1 cellular context compared by ENCODE assay signal in the genomic region with DNA sequence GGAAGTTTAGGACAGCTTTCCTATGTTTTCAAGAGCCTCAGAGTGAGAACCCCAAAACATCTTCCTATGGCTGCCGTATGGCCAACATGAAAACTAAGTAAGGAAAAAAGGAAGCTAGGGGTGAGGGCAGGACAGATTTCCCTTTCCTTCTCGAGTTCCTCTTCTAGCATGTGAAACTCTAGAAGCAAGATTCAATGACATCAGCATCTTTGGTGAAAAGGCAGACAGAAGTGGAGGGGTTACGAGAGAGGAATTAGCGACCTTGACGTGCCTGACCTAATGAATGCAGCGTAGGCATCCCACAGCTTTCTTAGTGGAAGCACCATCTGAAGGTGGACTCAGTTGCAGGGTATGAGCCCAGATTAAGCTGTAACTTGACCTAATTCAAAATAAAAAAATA.
A peak's percentile ranks its signal among the peaks of the same experiment; 100 is the strongest.
TF ChIP-seq lines count a peak whose summit lies in the region.

No MANE protein-coding gene starts in this region.

TF ChIP-seq in K562, 482 proteins besides CTCF, POLR2A, EP300 and RAD21 (continued from another document):
- TF ChIP-seq, protein P1, sequence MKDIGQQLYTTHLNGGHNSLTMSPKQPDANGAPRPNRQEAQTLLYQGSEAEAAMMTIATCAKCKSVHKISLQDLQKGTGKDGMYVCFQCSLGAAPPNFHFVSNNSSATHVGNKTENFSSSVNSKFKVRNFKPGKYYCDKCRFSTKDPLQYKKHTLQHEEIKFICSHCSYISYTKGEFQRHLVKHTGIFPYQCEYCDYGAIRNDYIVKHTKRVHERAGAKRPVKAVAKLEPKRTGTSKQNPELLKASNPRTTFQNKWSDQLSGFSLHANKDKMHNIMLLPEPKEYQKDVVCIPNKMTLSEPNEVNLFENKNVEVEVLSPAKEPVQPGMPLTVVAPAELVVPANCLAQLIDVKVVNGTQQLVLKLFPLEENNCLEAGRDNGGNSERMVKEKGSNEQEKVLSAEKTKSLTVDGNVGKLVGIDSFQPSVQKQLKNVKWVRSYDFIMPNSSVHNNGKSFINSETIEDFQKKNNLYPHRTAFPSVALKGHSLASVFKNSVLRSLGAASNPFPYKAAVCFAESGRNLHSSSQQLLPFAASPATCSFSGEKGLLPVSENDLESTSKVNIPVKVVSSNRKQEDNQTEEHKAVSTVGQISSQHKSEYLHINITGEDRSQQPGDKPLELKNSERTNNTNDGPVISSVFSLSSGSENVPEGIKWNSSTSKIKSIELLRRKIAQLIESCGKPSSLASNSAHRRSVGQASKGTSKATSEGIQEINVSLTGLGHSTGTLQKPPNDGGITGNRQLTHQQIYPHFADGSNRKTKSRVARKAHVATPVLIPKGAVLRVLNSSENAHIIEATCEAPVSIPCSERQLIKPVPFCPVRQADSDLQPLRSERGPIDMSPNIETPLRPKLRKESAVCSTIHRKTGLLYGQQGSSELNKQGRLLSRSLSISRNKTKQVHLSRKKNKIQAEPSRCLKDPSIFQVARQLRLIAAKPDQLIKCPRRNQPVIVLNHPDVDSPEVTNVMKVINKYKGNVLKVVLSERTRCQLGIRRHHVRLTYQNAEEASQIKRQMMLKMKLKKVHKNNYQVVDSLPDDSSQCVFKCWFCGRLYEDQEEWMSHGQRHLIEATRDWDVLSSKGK (CRISPR knock-in tag; IDR thresholded peaks at IDR 0.05): no peak
- TF ChIP-seq, protein P2, sequence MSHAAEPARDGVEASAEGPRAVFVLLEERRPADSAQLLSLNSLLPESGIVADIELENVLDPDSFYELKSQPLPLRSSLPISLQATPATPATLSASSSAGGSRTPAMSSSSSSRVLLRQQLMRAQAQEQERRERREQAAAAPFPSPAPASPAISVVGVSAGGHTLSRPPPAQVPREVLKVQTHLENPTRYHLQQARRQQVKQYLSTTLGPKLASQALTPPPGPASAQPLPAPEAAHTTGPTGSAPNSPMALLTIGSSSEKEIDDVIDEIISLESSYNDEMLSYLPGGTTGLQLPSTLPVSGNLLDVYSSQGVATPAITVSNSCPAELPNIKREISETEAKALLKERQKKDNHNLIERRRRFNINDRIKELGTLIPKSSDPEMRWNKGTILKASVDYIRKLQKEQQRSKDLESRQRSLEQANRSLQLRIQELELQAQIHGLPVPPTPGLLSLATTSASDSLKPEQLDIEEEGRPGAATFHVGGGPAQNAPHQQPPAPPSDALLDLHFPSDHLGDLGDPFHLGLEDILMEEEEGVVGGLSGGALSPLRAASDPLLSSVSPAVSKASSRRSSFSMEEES (CRISPR knock-in tag; IDR thresholded peaks at IDR 0.05): no peak
- no peak for TF ChIP-seq ETV1 (tag; conservative IDR thresholded peaks at IDR 0.05; ENCODE audit: low read depth)
- TF ChIP-seq, protein P3, sequence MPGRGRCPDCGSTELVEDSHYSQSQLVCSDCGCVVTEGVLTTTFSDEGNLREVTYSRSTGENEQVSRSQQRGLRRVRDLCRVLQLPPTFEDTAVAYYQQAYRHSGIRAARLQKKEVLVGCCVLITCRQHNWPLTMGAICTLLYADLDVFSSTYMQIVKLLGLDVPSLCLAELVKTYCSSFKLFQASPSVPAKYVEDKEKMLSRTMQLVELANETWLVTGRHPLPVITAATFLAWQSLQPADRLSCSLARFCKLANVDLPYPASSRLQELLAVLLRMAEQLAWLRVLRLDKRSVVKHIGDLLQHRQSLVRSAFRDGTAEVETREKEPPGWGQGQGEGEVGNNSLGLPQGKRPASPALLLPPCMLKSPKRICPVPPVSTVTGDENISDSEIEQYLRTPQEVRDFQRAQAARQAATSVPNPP (IDR thresholded peaks at IDR 0.05; ENCODE audit: borderline replicate concordance, insufficient read depth, insufficient read length): no peak
- no peak for TF ChIP-seq FOXP1 (CRISPR knock-in tag; IDR thresholded peaks at IDR 0.05)
- TF ChIP-seq, protein P4, sequence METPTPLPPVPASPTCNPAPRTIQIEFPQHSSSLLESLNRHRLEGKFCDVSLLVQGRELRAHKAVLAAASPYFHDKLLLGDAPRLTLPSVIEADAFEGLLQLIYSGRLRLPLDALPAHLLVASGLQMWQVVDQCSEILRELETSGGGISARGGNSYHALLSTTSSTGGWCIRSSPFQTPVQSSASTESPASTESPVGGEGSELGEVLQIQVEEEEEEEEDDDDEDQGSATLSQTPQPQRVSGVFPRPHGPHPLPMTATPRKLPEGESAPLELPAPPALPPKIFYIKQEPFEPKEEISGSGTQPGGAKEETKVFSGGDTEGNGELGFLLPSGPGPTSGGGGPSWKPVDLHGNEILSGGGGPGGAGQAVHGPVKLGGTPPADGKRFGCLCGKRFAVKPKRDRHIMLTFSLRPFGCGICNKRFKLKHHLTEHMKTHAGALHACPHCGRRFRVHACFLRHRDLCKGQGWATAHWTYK (CRISPR knock-in tag; IDR thresholded peaks at IDR 0.05): no peak
- TF ChIP-seq SNRNP70 (optimal IDR thresholded peaks at IDR 0.05; ENCODE audit: low read depth, low read length): no peak
- peak; percentile 56; the same call in 1 of the 2 replicates for TF ChIP-seq SPI1 (IDR thresholded peaks at IDR 0.05; ENCODE audit: borderline replicate concordance, low read depth, low read length)
- TF ChIP-seq ILK (tag; IDR thresholded peaks at IDR 0.05; ENCODE audit: borderline replicate concordance, low read depth): no peak
- TF ChIP-seq TAF15 (IDR thresholded peaks at IDR 0.05; ENCODE audit: low read depth, low read length): no peak
- no peak for TF ChIP-seq MYC (IDR thresholded peaks at IDR 0.05; ENCODE audit: low read depth, low read length)
- TF ChIP-seq MYC (CRISPR knock-in tag; IDR thresholded peaks at IDR 0.05; ENCODE audit: borderline replicate concordance, low read depth): no peak
- TF ChIP-seq, protein P5, sequence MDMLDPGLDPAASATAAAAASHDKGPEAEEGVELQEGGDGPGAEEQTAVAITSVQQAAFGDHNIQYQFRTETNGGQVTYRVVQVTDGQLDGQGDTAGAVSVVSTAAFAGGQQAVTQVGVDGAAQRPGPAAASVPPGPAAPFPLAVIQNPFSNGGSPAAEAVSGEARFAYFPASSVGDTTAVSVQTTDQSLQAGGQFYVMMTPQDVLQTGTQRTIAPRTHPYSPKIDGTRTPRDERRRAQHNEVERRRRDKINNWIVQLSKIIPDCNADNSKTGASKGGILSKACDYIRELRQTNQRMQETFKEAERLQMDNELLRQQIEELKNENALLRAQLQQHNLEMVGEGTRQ (CRISPR knock-in tag; IDR thresholded peaks at IDR 0.05): no peak
- no peak for TF ChIP-seq SRF (CRISPR knock-in tag; IDR thresholded peaks at IDR 0.05)
- peak; percentile 43; the same call in 1 of the 2 replicates for TF ChIP-seq MAFF (IDR thresholded peaks at IDR 0.05; ENCODE audit: low read length)
- TF ChIP-seq, protein P6, sequence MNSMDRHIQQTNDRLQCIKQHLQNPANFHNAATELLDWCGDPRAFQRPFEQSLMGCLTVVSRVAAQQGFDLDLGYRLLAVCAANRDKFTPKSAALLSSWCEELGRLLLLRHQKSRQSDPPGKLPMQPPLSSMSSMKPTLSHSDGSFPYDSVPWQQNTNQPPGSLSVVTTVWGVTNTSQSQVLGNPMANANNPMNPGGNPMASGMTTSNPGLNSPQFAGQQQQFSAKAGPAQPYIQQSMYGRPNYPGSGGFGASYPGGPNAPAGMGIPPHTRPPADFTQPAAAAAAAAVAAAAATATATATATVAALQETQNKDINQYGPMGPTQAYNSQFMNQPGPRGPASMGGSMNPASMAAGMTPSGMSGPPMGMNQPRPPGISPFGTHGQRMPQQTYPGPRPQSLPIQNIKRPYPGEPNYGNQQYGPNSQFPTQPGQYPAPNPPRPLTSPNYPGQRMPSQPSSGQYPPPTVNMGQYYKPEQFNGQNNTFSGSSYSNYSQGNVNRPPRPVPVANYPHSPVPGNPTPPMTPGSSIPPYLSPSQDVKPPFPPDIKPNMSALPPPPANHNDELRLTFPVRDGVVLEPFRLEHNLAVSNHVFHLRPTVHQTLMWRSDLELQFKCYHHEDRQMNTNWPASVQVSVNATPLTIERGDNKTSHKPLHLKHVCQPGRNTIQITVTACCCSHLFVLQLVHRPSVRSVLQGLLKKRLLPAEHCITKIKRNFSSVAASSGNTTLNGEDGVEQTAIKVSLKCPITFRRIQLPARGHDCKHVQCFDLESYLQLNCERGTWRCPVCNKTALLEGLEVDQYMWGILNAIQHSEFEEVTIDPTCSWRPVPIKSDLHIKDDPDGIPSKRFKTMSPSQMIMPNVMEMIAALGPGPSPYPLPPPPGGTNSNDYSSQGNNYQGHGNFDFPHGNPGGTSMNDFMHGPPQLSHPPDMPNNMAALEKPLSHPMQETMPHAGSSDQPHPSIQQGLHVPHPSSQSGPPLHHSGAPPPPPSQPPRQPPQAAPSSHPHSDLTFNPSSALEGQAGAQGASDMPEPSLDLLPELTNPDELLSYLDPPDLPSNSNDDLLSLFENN (IDR thresholded peaks at IDR 0.05; ENCODE audit: low read depth in 2 of 2, low read length in 2 of 2): no peak
- TF ChIP-seq ZNF24 (IDR thresholded peaks at IDR 0.05): no peak
- TF ChIP-seq PHF21A (IDR thresholded peaks at IDR 0.05; ENCODE audit: borderline replicate concordance, low read depth): no peak
- TF ChIP-seq COPS2 (conservative IDR thresholded peaks at IDR 0.05): no peak
- no peak for TF ChIP-seq NR1H2 (CRISPR knock-in tag; IDR thresholded peaks at IDR 0.05)
- 0 out of 2 replicates have a peak, but pooled peaks have one; percentile 26 for TF ChIP-seq MAFG (tag; conservative IDR thresholded peaks at IDR 0.05)
- TF ChIP-seq, protein P7, sequence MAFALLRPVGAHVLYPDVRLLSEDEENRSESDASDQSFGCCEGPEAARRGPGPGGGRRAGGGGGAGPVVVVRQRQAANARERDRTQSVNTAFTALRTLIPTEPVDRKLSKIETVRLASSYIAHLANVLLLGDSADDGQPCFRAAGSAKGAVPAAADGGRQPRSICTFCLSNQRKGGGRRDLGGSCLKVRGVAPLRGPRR (CRISPR knock-in tag; IDR thresholded peaks at IDR 0.05): no peak
- TF ChIP-seq NEUROD1 (IDR thresholded peaks at IDR 0.05; ENCODE audit: borderline replicate concordance, low read depth, low read length, partially characterized antibody): no peak
- TF ChIP-seq FOXK1 (CRISPR knock-in tag; IDR thresholded peaks at IDR 0.05; ENCODE audit: borderline replicate concordance): no peak
- TF ChIP-seq FOSL1 (tag; conservative IDR thresholded peaks at IDR 0.05): no peak
- TF ChIP-seq NR2C2 (CRISPR knock-in tag; IDR thresholded peaks at IDR 0.05): no peak
- TF ChIP-seq NR2C2 (tag; IDR thresholded peaks at IDR 0.05): no peak
- no peak for TF ChIP-seq ZFX (CRISPR knock-in tag; IDR thresholded peaks at IDR 0.05)
- no peak for TF ChIP-seq KLF16 (IDR thresholded peaks at IDR 0.05)
- no peak for TF ChIP-seq HSF4 (CRISPR knock-in tag; IDR thresholded peaks at IDR 0.05; ENCODE audit: borderline replicate concordance)
- peak; percentile 71 for TF ChIP-seq ZNF316 (IDR thresholded peaks at IDR 0.05)
- peak; percentile 40; the same call in 1 of the 2 replicates for TF ChIP-seq ATF7 (IDR thresholded peaks at IDR 0.05)
- no peak for TF ChIP-seq CREB1 (IDR thresholded peaks at IDR 0.05)
- no peak for TF ChIP-seq CREB1 (CRISPR knock-in tag; IDR thresholded peaks at IDR 0.05)
- TF ChIP-seq ZNF347 (CRISPR knock-in tag; IDR thresholded peaks at IDR 0.05; ENCODE audit: low read depth): no peak
- no peak for TF ChIP-seq FOXK2 (conservative IDR thresholded peaks at IDR 0.05 in 1 of 2, IDR thresholded peaks at IDR 0.05 in 1 of 2; ENCODE audit: low read depth in 2 of 2)
- no peak for TF ChIP-seq TEAD4 (IDR thresholded peaks at IDR 0.05; ENCODE audit: low read length)
- no peak for TF ChIP-seq TEAD4 (CRISPR knock-in tag; IDR thresholded peaks at IDR 0.05; ENCODE audit: borderline replicate concordance)
- 0 out of 2 replicates have a peak, but pooled peaks have one; percentile 28 for TF ChIP-seq ESRRA (IDR thresholded peaks at IDR 0.05; ENCODE audit: borderline replicate concordance, low read depth)
- TF ChIP-seq MAFK (IDR thresholded peaks at IDR 0.05; ENCODE audit: low read length): peak; percentile 42; the same call in 1 of the 2 replicates
- no peak for TF ChIP-seq MYNN (IDR thresholded peaks at IDR 0.05)
- no peak for TF ChIP-seq MYNN (CRISPR knock-in tag; IDR thresholded peaks at IDR 0.05)
